In genomic region chr11:108221981-108222685, GRCh38 we compare ENCODE assay signal across 1 cellular context.
TF ChIP-seq lines count a peak whose summit lies in the region.

TSS of gene NPAT (minus strand) at chr11:108222638. CDS start at chr11:108222536, 102 bp downstream.

TF ChIP-seq in HepG2, 621 proteins besides CTCF, POLR2A, EP300 and RAD21 (continued from another document and continues in another):
- TF ChIP-seq ZBTB26 (CRISPR knock-in tag; IDR thresholded peaks at IDR 0.05; ENCODE audit: borderline replicate concordance), result peak; percentile 18; the same call in 1 of the 2 replicates
- no peak for TF ChIP-seq HNF4A (CRISPR knock-in tag; IDR thresholded peaks at IDR 0.05)
- 0 out of 2 replicates have a peak, but pooled peaks have one; percentile 12 for TF ChIP-seq ZFP82 (CRISPR knock-in tag; IDR thresholded peaks at IDR 0.05; ENCODE audit: borderline replicate concordance)
- TF ChIP-seq PRDM10 (CRISPR knock-in tag; IDR thresholded peaks at IDR 0.05; ENCODE audit: low read depth), result no peak
- no peak for TF ChIP-seq ZNF432 (CRISPR knock-in tag; IDR thresholded peaks at IDR 0.05; ENCODE audit: borderline replicate concordance)
- TF ChIP-seq AGO1 (IDR thresholded peaks at IDR 0.05; ENCODE audit: low read depth, low read length, poor library complexity, severe bottlenecking), result no peak
- TF ChIP-seq IRX3 (CRISPR knock-in tag; IDR thresholded peaks at IDR 0.05; ENCODE audit: borderline replicate concordance, low read depth), result 0 out of 2 replicates have a peak, but pooled peaks have one; percentile 43
- TF ChIP-seq ZSCAN20 (CRISPR knock-in tag; IDR thresholded peaks at IDR 0.05; ENCODE audit: borderline replicate concordance), result no peak
- TF ChIP-seq GATA4 (IDR thresholded peaks at IDR 0.05; ENCODE audit: borderline replicate concordance, low read depth), result no peak
- peak; percentile 75; the same call in 1 of the 2 replicates for TF ChIP-seq SNAPC2 (CRISPR knock-in tag; IDR thresholded peaks at IDR 0.05)
- peak; percentile 15; the same call in 1 of the 2 replicates for TF ChIP-seq ESRRA (CRISPR knock-in tag; IDR thresholded peaks at IDR 0.05; ENCODE audit: low read depth)
- 0 out of 2 replicates have a peak, but pooled peaks have one; percentile 49 for TF ChIP-seq STAT5B (CRISPR knock-in tag; IDR thresholded peaks at IDR 0.05)
- no peak for TF ChIP-seq ZNF841 (CRISPR knock-in tag; IDR thresholded peaks at IDR 0.05; ENCODE audit: borderline replicate concordance)
- TF ChIP-seq ZNF205 (CRISPR knock-in tag; IDR thresholded peaks at IDR 0.05), result no peak
- peak; percentile 10; the same call in 1 of the 2 replicates for TF ChIP-seq ZFX (CRISPR knock-in tag; IDR thresholded peaks at IDR 0.05; ENCODE audit: low read depth)
- TF ChIP-seq HNF1B (CRISPR knock-in tag; IDR thresholded peaks at IDR 0.05), result no peak; the same call in 1 of the 2 replicates
- 0 out of 2 replicates have a peak, but pooled peaks have one; percentile 13 for TF ChIP-seq GFI1 (CRISPR knock-in tag; IDR thresholded peaks at IDR 0.05; ENCODE audit: borderline replicate concordance)
- TF ChIP-seq SOX5 (CRISPR knock-in tag; IDR thresholded peaks at IDR 0.05; ENCODE audit: borderline replicate concordance), result no peak
- TF ChIP-seq ZBTB40 (IDR thresholded peaks at IDR 0.05), result no peak
- TF ChIP-seq ZBTB40 (CRISPR knock-in tag; IDR thresholded peaks at IDR 0.05), result peak; percentile 10; the same call in 1 of the 2 replicates
- TF ChIP-seq MTA3 (CRISPR knock-in tag; IDR thresholded peaks at IDR 0.05), result no peak
- no peak; the same call in 1 of the 2 replicates for TF ChIP-seq SAFB2 (CRISPR knock-in tag; IDR thresholded peaks at IDR 0.05; ENCODE audit: borderline replicate concordance, low read depth)
- peak; percentile 33; the same call in 1 of the 2 replicates for TF ChIP-seq DMAP1 (CRISPR knock-in tag; IDR thresholded peaks at IDR 0.05)
- no peak for TF ChIP-seq SMAD3 (CRISPR knock-in tag; IDR thresholded peaks at IDR 0.05)
- TF ChIP-seq CREB3 (CRISPR knock-in tag; IDR thresholded peaks at IDR 0.05), result no peak
- no peak for TF ChIP-seq KDM6A (CRISPR knock-in tag; IDR thresholded peaks at IDR 0.05; ENCODE audit: low read depth)
- no peak for TF ChIP-seq ZBTB33 (CRISPR knock-in tag; IDR thresholded peaks at IDR 0.05)
- TF ChIP-seq TOPORS (CRISPR knock-in tag; IDR thresholded peaks at IDR 0.05), result 0 out of 2 replicates have a peak, but pooled peaks have one; percentile 47
- peak; percentile 34; the same call in 1 of the 2 replicates for TF ChIP-seq BRD4 (CRISPR knock-in tag; IDR thresholded peaks at IDR 0.05)
- TF ChIP-seq GATAD2A (CRISPR knock-in tag; IDR thresholded peaks at IDR 0.05), result peak; percentile 1; the same call in 1 of the 2 replicates
- TF ChIP-seq ZNF335 (CRISPR knock-in tag; IDR thresholded peaks at IDR 0.05), result no peak
- TF ChIP-seq ZNF598 (CRISPR knock-in tag; IDR thresholded peaks at IDR 0.05; ENCODE audit: borderline replicate concordance), result peak; percentile 87
- TF ChIP-seq MLX (CRISPR knock-in tag; IDR thresholded peaks at IDR 0.05), result no peak; the same call in 1 of the 2 replicates
- TF ChIP-seq ZNF329 (CRISPR knock-in tag; IDR thresholded peaks at IDR 0.05; ENCODE audit: low read depth), result no peak
- no peak for TF ChIP-seq PRMT3 (CRISPR knock-in tag; IDR thresholded peaks at IDR 0.05; ENCODE audit: borderline replicate concordance, low read depth)
- no peak for TF ChIP-seq HHEX (CRISPR knock-in tag; IDR thresholded peaks at IDR 0.05)
- TF ChIP-seq PAF1 (CRISPR knock-in tag; IDR thresholded peaks at IDR 0.05), result no peak
- no peak for TF ChIP-seq HNRNPH1 (optimal IDR thresholded peaks at IDR 0.05; ENCODE audit: low read depth, low read length)
- TF ChIP-seq SYNCRIP (IDR thresholded peaks at IDR 0.05; ENCODE audit: insufficient read depth, low read depth, low read length), result no peak
- TF ChIP-seq ZNF33B (CRISPR knock-in tag; IDR thresholded peaks at IDR 0.05), result no peak
- TF ChIP-seq EED (CRISPR knock-in tag; IDR thresholded peaks at IDR 0.05), result 0 out of 2 replicates have a peak, but pooled peaks have one; percentile 39
- TF ChIP-seq E2F2 (CRISPR knock-in tag; IDR thresholded peaks at IDR 0.05; ENCODE audit: borderline replicate concordance), result no peak
